ENCODE assay signal across 8 cellular contexts in the genomic region with DNA sequence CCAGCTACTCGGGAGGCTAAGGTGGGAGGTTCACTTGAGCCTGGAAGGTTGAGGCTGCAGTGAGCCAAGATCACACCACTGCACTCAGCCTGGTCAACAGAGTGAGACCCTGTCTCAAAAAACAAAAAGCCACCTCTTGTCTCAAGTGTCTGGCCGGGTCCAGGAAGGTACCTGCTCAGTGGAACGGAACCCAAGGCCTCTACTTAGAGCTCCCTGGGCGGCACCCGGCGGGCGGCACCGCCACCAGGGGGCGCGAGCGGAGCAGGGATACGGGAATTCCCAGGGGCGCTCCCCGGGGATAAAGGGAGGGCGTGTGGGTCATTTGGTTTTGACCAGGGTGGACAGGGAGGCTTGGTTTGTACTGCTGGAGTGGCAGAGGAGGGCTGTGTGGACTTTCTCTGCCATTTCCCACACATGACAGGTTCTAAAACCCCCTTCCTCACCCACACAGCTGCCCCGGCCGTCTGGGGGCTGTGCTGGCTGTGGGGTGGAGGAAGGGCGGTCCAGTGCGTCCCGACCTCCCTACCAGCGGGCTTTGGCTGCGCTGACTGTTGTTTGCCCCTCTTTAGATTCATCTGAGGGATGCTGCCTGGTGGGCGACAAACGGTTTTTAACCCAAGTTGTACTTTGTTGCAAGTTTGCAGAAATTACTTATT.
DNase-seq lines count a peak whose midpoint lies in the region; ATAC-seq and TF ChIP-seq lines count a peak whose summit lies in the region.

No MANE protein-coding gene starts in this region.

- in situ Hi-C loops in GM13977 (cut with MboI; ENCODE audit: low pct_unique_long_range_greater_than_20kb, low sequenced_read_pairs, unreplicated experiment): no loop called here

- H3K27ac ChIP-seq in A673 (ENCODE audit: low read depth, low read length, poor library complexity, severe bottlenecking): no peak overlapping the region
- no peak overlapping the region for H3K27ac ChIP-seq in heart right ventricle

- no peaks in the 10 kb centered on the region for H3K9me3 ChIP-seq in A673 (ENCODE audit: low read depth, low read length, poor library complexity, severe bottlenecking)
- H3K9me3 ChIP-seq in heart right ventricle: peaks cover 0 to 4% (median 0%) of the 10 kb centered on the region in 11 donors

- CTCF ChIA-PET in A673 (lab: Charles Lee): interaction anchor here (0.8 to 1.0 kb wide), 2 partner anchors 9 to 26 kb away, joined by 3 read pairs; no protein-coding TSS in a partner anchor

- H3K27me3 ChIP-seq in A673 (replicated peaks; ENCODE audit: insufficient read depth, low read depth, low read length, poor library complexity) (no peaks in the 10 kb centered on the region), heart right ventricle (peaks cover 0 to 17% (median 5%) of the 10 kb centered on the region in 7 donors)

- DNase-seq in A673 (ENCODE audit: low spot score): peak; percentile 48
- peak; percentile 65 for DNase-seq in GM13977 (ENCODE audit: low spot score)
- DNase-seq in LoVo (ENCODE audit: low spot score): peak; percentile 10
- DNase-seq in activated T-cell treated with anti-CD3 and anti-CD28 coated beads, Interleukin-2, amount 50 U/mL, for 1 hour: peak; percentile 45
- peak; percentile 17 to 31 for DNase-seq in heart right ventricle
- peak; percentile 52 for DNase-seq in stimulated activated CD4-positive, alpha-beta T cell treated with anti-CD3 and anti-CD28 coated beads, Interleukin-12 subunit alpha, Interleukin-12 subunit beta, amount 100 ng/mL, for 4 hours
- no peak for DNase-seq in hippocampal formation (lab: John Stamatoyannopoulos, UW)

- ATAC-seq in heart right ventricle (peak in 5 of 8 donors; percentile 37 to 72 (median 46)), HG02884 (IDR thresholded peaks at IDR 0.05; ENCODE audit: unreplicated experiment) (no peak)

- intact Hi-C loops in A673 (cut with micrococcal nuclease; ENCODE audit: unreplicated experiment) (no loop called here), heart right ventricle (cut with DNase I) (no loop called here)

- POLR2A ChIA-PET in A673 (lab: Charles Lee; ENCODE audit: low non-redundant PET): no interaction called here

- TF ChIP-seq CTCF in A673 (conservative IDR thresholded peaks at IDR 0.05; ENCODE audit: low read depth, low read length) (peak; percentile 80), GM13977 (IDR thresholded peaks at IDR 0.05; ENCODE audit: extremely low read depth, insufficient read depth, missing control alignments) (peak; percentile 86), heart right ventricle (IDR thresholded peaks at IDR 0.05) (peak; percentile 24 to 81 (median 60))

- H3K4me3 ChIP-seq in A673 (ENCODE audit: low read depth, low read length, poor library complexity, severe bottlenecking) (no peak overlapping the region), heart right ventricle (no peak overlapping the region)

- no TSS peak for BruUV-seq in A673 (replicated peaks; lab: Mats Ljungman, UMichigan)

- H3K36me3 ChIP-seq in A673 (ENCODE audit: insufficient read depth, low read length, poor library complexity, severe bottlenecking) (no peaks in the 10 kb centered on the region), heart right ventricle (peaks cover 0 to 10% (median 0%) of the 10 kb centered on the region in 9 donors)

- peaks cover 3% of the 10 kb centered on the region for H3K4me1 ChIP-seq in A673 (ENCODE audit: insufficient read depth, low read length, poor library complexity, severe bottlenecking)
- H3K4me1 ChIP-seq in heart right ventricle: peaks cover 0 to 8% (median 0%) of the 10 kb centered on the region in 9 donors

- 19 to 32% methylated on average over 23 to 24 of the region's 24 CpGs for WGBS in heart right ventricle, 2 donors

Comparison
In these comparisons a context has a peak if more than half of its experiments do, and no peak if none do; other contexts are left out.
1. DNase-seq: peak in A673 (single experiment), GM13977 (single experiment), LoVo (single experiment), activated T-cell treated with anti-CD3 and anti-CD28 coated beads, Interleukin-2, amount 50 U/mL, for 1 hour (single experiment), heart right ventricle (2 of 2) and stimulated activated CD4-positive, alpha-beta T cell treated with anti-CD3 and anti-CD28 coated beads, Interleukin-12 subunit alpha, Interleukin-12 subunit beta, amount 100 ng/mL, for 4 hours (single experiment); none in hippocampal formation (0 of 2).
2. Peak in every context shown above with its lines, with median percentiles within 50 percentile points of each other: CTCF ChIP-seq.